1 cellular context compared by ENCODE assay signal in genomic region chr2:240959941-240960308, GRCh38.
TF ChIP-seq lines count a peak whose summit lies in the region.

No MANE protein-coding gene starts in this region.

TF ChIP-seq in GM23338, 12 proteins besides CTCF, POLR2A, EP300 and RAD21 (continued from another document):
- TF ChIP-seq ZNF462 (CRISPR knock-in tag; IDR thresholded peaks at IDR 0.05), result no peak
- no peak for TF ChIP-seq CREB1 (CRISPR knock-in tag; IDR thresholded peaks at IDR 0.05; ENCODE audit: low read depth)
- no peak for TF ChIP-seq ZNF114 (CRISPR knock-in tag; IDR thresholded peaks at IDR 0.05)
- no peak for TF ChIP-seq REST (IDR thresholded peaks at IDR 0.05; ENCODE audit: unreplicated experiment)
- no peak for TF ChIP-seq EZH2phosphoT487 (IDR thresholded peaks at IDR 0.05; ENCODE audit: unreplicated experiment)
- TF ChIP-seq ZNF331 (CRISPR knock-in tag; IDR thresholded peaks at IDR 0.05; ENCODE audit: low read depth), result no peak
- no peak for TF ChIP-seq EZH2 (IDR thresholded peaks at IDR 0.05; ENCODE audit: low read depth, unreplicated experiment)
- no peak for TF ChIP-seq POLR2AphosphoS5 (IDR thresholded peaks at IDR 0.05; ENCODE audit: low read depth)
- no peak for TF ChIP-seq NANOG (IDR thresholded peaks at IDR 0.05; ENCODE audit: borderline replicate concordance)
- TF ChIP-seq ETS1 (IDR thresholded peaks at IDR 0.05), result no peak
